ENCODE assay signal across 12 cellular contexts in the genomic region with DNA sequence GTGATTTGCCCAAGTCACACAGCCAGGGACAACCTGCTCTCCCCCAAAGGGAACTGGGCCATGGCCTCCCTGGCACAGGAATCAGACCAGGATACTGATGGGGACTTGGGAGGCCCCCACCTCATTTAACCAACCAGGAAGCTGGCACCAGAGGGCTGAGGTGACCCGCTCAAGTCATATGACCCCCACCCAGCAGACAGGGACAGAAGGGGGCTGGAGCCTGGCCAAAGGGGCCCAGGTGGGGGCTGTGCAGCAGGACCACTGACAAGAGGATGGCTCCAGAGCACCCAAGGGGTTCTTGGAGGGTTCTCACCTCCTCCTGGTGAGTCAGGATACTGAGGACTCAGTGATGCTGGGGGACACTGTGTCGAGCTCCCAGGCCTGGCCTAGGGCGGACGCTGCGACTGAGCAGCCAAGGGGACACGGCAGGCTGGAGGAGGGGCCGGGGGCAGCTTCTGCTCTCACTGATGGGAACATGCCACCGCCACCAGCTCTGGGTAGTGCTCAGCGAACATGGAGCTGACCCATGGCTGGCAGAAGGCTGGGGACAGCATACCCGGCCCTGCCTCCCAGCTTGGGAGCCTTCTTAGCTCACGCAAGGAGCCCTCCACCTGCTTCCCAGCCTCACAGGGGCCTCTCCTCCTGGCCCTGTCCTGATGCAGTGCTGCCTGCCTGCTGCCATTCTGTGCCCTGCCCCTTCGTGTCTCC. TPM values are rescaled to one million over a fixed set of nuclear protein-coding genes. Genes with fewer than 3 reads are reported as not detected.
DNase-seq lines count a peak whose midpoint lies in the region; ATAC-seq and TF ChIP-seq lines count a peak whose summit lies in the region.
"Had no signal": no experiment of that assay in that cellular context is flagged by ENCODE, and none has a peak within 500 bp of the region (broad histone marks: within the 10 kb centered on the region; RNA-seq: fewer than 3 reads in every experiment).

No MANE protein-coding gene starts in this region.

- intact Hi-C loops in CD8-positive, alpha-beta T cell (cut with DNase I, micrococcal nuclease): loop anchor here in 1 of 2 experiments (2.0 kb wide), 1 partner anchor 43 kb away; the partner anchor contains the start of gene APMAP

- peaks cover 25% of the 10 kb centered on the region for H3K9me3 Mint-ChIP-seq in CD8-positive, alpha-beta T cell

- H3K27me3 ChIP-seq in CD8-positive, alpha-beta T cell (ENCODE audit: insufficient read depth, low read length): no peaks in the 10 kb centered on the region
- peaks cover 5 to 17% (median 13%) of the 10 kb centered on the region in 3 donors for H3K27me3 ChIP-seq in skeletal muscle tissue (ENCODE audit: control insufficient read depth in 3 of 3, insufficient read depth in 3 of 3, low read length in 3 of 3)
- H3K27me3 ChIP-seq: MG63 had no signal

- H3K4me3 Mint-ChIP-seq in CD8-positive, alpha-beta T cell: peak overlapping the region; percentile 86
- peak overlapping the region; percentile 80 for H3K4me3 Mint-ChIP-seq in T-helper 17 cell
- H3K4me3 Mint-ChIP-seq: HFFc6 had no signal

- H3K4me1 ChIP-seq in CD8-positive, alpha-beta T cell (ENCODE audit: insufficient read depth, low read length): peaks cover 33% of the 10 kb centered on the region
- H3K4me1 ChIP-seq in skeletal muscle tissue (ENCODE audit: control insufficient read depth in 3 of 3, insufficient read depth in 3 of 3, low read length in 3 of 3): peaks cover 0 to 2% (median 0%) of the 10 kb centered on the region in 3 donors
- H3K4me1 ChIP-seq: breast epithelium had no signal

- no peak overlapping the region for H3K9ac ChIP-seq in skeletal muscle tissue (ENCODE audit: low read depth in 1 of 3, low read length in 3 of 3)

- TF ChIP-seq CTCF in CD8-positive, alpha-beta T cell (IDR thresholded peaks at IDR 0.05): no peak

- no peaks in the 10 kb centered on the region for H3K27me3 Mint-ChIP-seq in CD8-positive, alpha-beta T cell (ENCODE audit: low read depth)
- H3K27me3 Mint-ChIP-seq in T-helper 17 cell: no peaks in the 10 kb centered on the region

- ATAC-seq in CD8-positive, alpha-beta T cell: no peak
- ATAC-seq in T-helper 17 cell (no peak), esophagus mucosa (peak; percentile 20), GM18520 (IDR thresholded peaks at IDR 0.05; ENCODE audit: unreplicated experiment) (no peak)

- no peaks in the 10 kb centered on the region for H3K36me3 ChIP-seq in CD8-positive, alpha-beta T cell (ENCODE audit: insufficient read depth, low read length)
- peaks cover 0 to 3% (median 2%) of the 10 kb centered on the region in 3 donors for H3K36me3 ChIP-seq in skeletal muscle tissue (ENCODE audit: control insufficient read depth in 3 of 3, insufficient read depth in 3 of 3, low read length in 3 of 3)
- H3K36me3 ChIP-seq: breast epithelium, MG63 had no signal

- H3K27ac Mint-ChIP-seq in CD8-positive, alpha-beta T cell: peak overlapping the region; percentile 93
- H3K27ac Mint-ChIP-seq in T-helper 17 cell: peak overlapping the region; percentile 83
- H3K27ac Mint-ChIP-seq: HFFc6 had no signal

- H3K36me3 Mint-ChIP-seq in CD8-positive, alpha-beta T cell: peaks cover 39% of the 10 kb centered on the region
- H3K36me3 Mint-ChIP-seq in T-helper 17 cell (ENCODE audit: low read depth): peaks cover 4% of the 10 kb centered on the region

- CTCF ChIA-PET in CD8-positive, alpha-beta T cell (lab: Charles Lee): no interaction called here

- peak overlapping the region; percentile 55 for H3K4me3 ChIP-seq in CD8-positive, alpha-beta T cell (ENCODE audit: low read depth, low read length)
- no peak overlapping the region for H3K4me3 ChIP-seq in skeletal muscle tissue (ENCODE audit: low read length in 3 of 3)
- H3K4me3 ChIP-seq: MG63 had no signal

- H3K27ac ChIP-seq in CD8-positive, alpha-beta T cell (ENCODE audit: low read depth, low read length): peak overlapping the region; percentile 73
- H3K27ac ChIP-seq in skeletal muscle tissue (ENCODE audit: low read depth, low read length): peak overlapping the region; percentile 12

- DNase-seq in CD8-positive, alpha-beta T cell: peak in 2 of 7 experiments; percentile 10 to 57
- DNase-seq in T-helper 17 cell: no peak
- DNase-seq in NCI-H1694 treated with DMSO at 0.1 percent for 48 hours (lab: John Stamatoyannopoulos, UW): no peak
- no peak for DNase-seq in middle frontal gyrus (ENCODE audit: extremely low spot score, low spot score)
- DNase-seq in NCI-H2029 (lab: John Stamatoyannopoulos, UW): no peak
- DNase-seq: HFFc6, occipital lobe had no signal

- H3K4me1 Mint-ChIP-seq in CD8-positive, alpha-beta T cell (ENCODE audit: low read depth): peaks cover 72% of the 10 kb centered on the region
- peaks cover 39% of the 10 kb centered on the region for H3K4me1 Mint-ChIP-seq in T-helper 17 cell

- H3K9me3 ChIP-seq in CD8-positive, alpha-beta T cell (ENCODE audit: low read length): no peaks in the 10 kb centered on the region
- H3K9me3 ChIP-seq in T-helper 17 cell (ENCODE audit: control insufficient read depth, low read length, poor library complexity, severe bottlenecking) (no peaks in the 10 kb centered on the region), skeletal muscle tissue (ENCODE audit: control insufficient read depth in 3 of 3, low read length in 3 of 3) (no peaks in the 10 kb centered on the region)
- H3K9me3 ChIP-seq: MG63 had no signal

- POLR2A ChIA-PET in CD8-positive, alpha-beta T cell (lab: Charles Lee): no interaction called here

RNA-seq across cellular contexts. Expression of gene CST7, which starts 1.2 kb away (rescaled TPM):
- 10 to 100 TPM; 53.3 to 54.6 TPM for total RNA-seq in CD8-positive, alpha-beta T cell
- total RNA-seq in T-helper 17 cell (10 to 100 TPM; 10.7 to 22.8 TPM), esophagus mucosa (0.32 TPM), skeletal muscle tissue (1.0 TPM)
- total RNA-seq: HFFc6 had no signal

RNA-seq across cellular contexts. Expression of gene APMAP, which starts 42.3 kb away (rescaled TPM):
- total RNA-seq in CD8-positive, alpha-beta T cell: 10 to 100 TPM; 31.0 to 31.8 TPM
- total RNA-seq in T-helper 17 cell (10 to 100 TPM; 24.6 to 26.2 TPM), esophagus mucosa (26.1 TPM), skeletal muscle tissue (41.2 TPM)
